ENCODE assay signal across 8 cellular contexts in genomic region chr10:93465806-93466675, GRCh38. TPM values are rescaled to one million over a fixed set of nuclear protein-coding genes. Genes with fewer than 3 reads are reported as not detected.
DNase-seq lines count a peak whose midpoint lies in the region; ATAC-seq and TF ChIP-seq lines count a peak whose summit lies in the region.

No MANE protein-coding gene starts in this region.

- H3K27ac ChIP-seq in C4-2B (peak overlapping the region; percentile 89), urinary bladder (ENCODE audit: low read depth) (peak overlapping the region; percentile 90)

- H3K27me3 Mint-ChIP-seq in activated naive CD4-positive, alpha-beta T cell treated with anti-CD3 and anti-CD28 coated beads, Interleukin-2, amount 10 ng/mL, durations not matched to agents 7 days and 5 days, result no peaks in the 10 kb centered on the region

- CTCF ChIA-PET in activated naive CD4-positive, alpha-beta T cell treated with anti-CD3 and anti-CD28 coated beads, Interleukin-2, amount 10 ng/mL, durations not matched to agents 7 days and 5 days (lab: Charles Lee), result no interaction called here

- no peaks in the 10 kb centered on the region for H3K9me3 Mint-ChIP-seq in activated naive CD4-positive, alpha-beta T cell treated with anti-CD3 and anti-CD28 coated beads, Interleukin-2, amount 10 ng/mL, durations not matched to agents 7 days and 5 days

- no peak overlapping the region for H3K4me3 Mint-ChIP-seq in activated naive CD4-positive, alpha-beta T cell treated with anti-CD3 and anti-CD28 coated beads, Interleukin-2, amount 10 ng/mL, durations not matched to agents 7 days and 5 days

- peaks cover 13% of the 10 kb centered on the region for H3K4me1 Mint-ChIP-seq in activated naive CD4-positive, alpha-beta T cell treated with anti-CD3 and anti-CD28 coated beads, Interleukin-2, amount 10 ng/mL, durations not matched to agents 7 days and 5 days

- 9 to 10% methylated on average over 8 of the region's 8 CpGs for WGBS in lower leg skin, 2 donors
- 25% methylated on average over 8 of the region's 8 CpGs for WGBS in urinary bladder

- H3K4me3 ChIP-seq in lower leg skin (ENCODE audit: low read depth, poor library complexity, severe bottlenecking), result no peak overlapping the region
- H3K4me3 ChIP-seq in urinary bladder (ENCODE audit: low read depth, low read length), result no peak overlapping the region

- peaks cover 2% of the 10 kb centered on the region for H3K4me1 ChIP-seq in urinary bladder (ENCODE audit: insufficient read depth)

- TF ChIP-seq CTCF in C4-2B (conservative IDR thresholded peaks at IDR 0.05) (no peak), lower leg skin (IDR thresholded peaks at IDR 0.05) (no peak)

- no peak overlapping the region for H3K27ac Mint-ChIP-seq in activated naive CD4-positive, alpha-beta T cell treated with anti-CD3 and anti-CD28 coated beads, Interleukin-2, amount 10 ng/mL, durations not matched to agents 7 days and 5 days

- no peaks in the 10 kb centered on the region for H3K36me3 ChIP-seq in urinary bladder (ENCODE audit: insufficient read depth)

- H3K36me3 Mint-ChIP-seq in activated naive CD4-positive, alpha-beta T cell treated with anti-CD3 and anti-CD28 coated beads, Interleukin-2, amount 10 ng/mL, durations not matched to agents 7 days and 5 days, result no peaks in the 10 kb centered on the region

- DNase-seq in NCI-H2107 treated with DMSO at 0.1 percent for 48 hours (lab: John Stamatoyannopoulos, UW; ENCODE audit: unreplicated experiment) (peak; percentile 41), cerebellar cortex (ENCODE audit: low spot score) (peak; percentile 50), lower leg skin (ENCODE audit: low spot score in 2 of 2) (peak; percentile 93 to 97)
- no peak for DNase-seq in activated naive CD4-positive, alpha-beta T cell treated with anti-CD3 and anti-CD28 coated beads, Interleukin-2, amount 10 ng/mL, durations not matched to agents 7 days and 5 days
- no peak for DNase-seq in activated T-cell treated with anti-CD3 and anti-CD28 coated beads, Interleukin-2, amount 50 U/mL, for 1 hour

- intact Hi-C loops in lower leg skin (cut with DNase I; ENCODE audit: low total_unique reads), result no loop called here

- no peak for ATAC-seq in HG03039 (IDR thresholded peaks at IDR 0.05; ENCODE audit: unreplicated experiment)

- TF ChIP-seq POLR2A in lower leg skin (IDR thresholded peaks at IDR 0.05), result no peak

RNA-seq across cellular contexts. Expression of gene MYOF, which starts 16.1 kb away (rescaled TPM):
- 100 to 1,000 TPM in 1 of 4 donors, 10 to 100 TPM in 3; 65.5 to 129 (median 90.3) TPM for total RNA-seq in lower leg skin
- total RNA-seq in urinary bladder, result 99.1 TPM
- 61.3 TPM for polyA plus RNA-seq in urinary bladder

RNA-seq across cellular contexts. Expression of gene CEP55, which starts 30.4 kb away (rescaled TPM):
- total RNA-seq in lower leg skin (1 to 10 TPM in 3 of 4 donors, under 1 TPM in 1; 0.29 to 3.3 (median 1.7) TPM), urinary bladder (23.6 TPM)
- polyA plus RNA-seq in urinary bladder, result 0.48 TPM

Comparison
In these comparisons a context has a peak if more than half of its experiments do, and no peak if none do; other contexts are left out.
1. DNase-seq: peak in NCI-H2107 treated with DMSO at 0.1 percent for 48 hours (single experiment), cerebellar cortex (single experiment) and lower leg skin (2 of 2); none in activated naive CD4-positive, alpha-beta T cell treated with anti-CD3 and anti-CD28 coated beads, Interleukin-2, amount 10 ng/mL, durations not matched to agents 7 days and 5 days (single experiment) and activated T-cell treated with anti-CD3 and anti-CD28 coated beads, Interleukin-2, amount 50 U/mL, for 1 hour (single experiment).